In genomic region chr6:25971187-25971811, GRCh38 we compare ENCODE assay signal across 1 cellular context.
TF ChIP-seq lines count a peak whose summit lies in the region.

No MANE protein-coding gene starts in this region.

TF ChIP-seq in K562, 482 proteins besides CTCF, POLR2A, EP300 and RAD21 (continued from another document and continues in another):
- TF ChIP-seq, protein P1, sequence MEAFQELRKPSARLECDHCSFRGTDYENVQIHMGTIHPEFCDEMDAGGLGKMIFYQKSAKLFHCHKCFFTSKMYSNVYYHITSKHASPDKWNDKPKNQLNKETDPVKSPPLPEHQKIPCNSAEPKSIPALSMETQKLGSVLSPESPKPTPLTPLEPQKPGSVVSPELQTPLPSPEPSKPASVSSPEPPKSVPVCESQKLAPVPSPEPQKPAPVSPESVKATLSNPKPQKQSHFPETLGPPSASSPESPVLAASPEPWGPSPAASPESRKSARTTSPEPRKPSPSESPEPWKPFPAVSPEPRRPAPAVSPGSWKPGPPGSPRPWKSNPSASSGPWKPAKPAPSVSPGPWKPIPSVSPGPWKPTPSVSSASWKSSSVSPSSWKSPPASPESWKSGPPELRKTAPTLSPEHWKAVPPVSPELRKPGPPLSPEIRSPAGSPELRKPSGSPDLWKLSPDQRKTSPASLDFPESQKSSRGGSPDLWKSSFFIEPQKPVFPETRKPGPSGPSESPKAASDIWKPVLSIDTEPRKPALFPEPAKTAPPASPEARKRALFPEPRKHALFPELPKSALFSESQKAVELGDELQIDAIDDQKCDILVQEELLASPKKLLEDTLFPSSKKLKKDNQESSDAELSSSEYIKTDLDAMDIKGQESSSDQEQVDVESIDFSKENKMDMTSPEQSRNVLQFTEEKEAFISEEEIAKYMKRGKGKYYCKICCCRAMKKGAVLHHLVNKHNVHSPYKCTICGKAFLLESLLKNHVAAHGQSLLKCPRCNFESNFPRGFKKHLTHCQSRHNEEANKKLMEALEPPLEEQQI (IDR thresholded peaks at IDR 0.05): no peak
- TF ChIP-seq BRCA1 (IDR thresholded peaks at IDR 0.05) (no peak), BRCA1 (CRISPR knock-in tag; IDR thresholded peaks at IDR 0.05) (no peak), ZNF165 (CRISPR knock-in tag; IDR thresholded peaks at IDR 0.05; ENCODE audit: borderline replicate concordance) (no peak), PHF8 (IDR thresholded peaks at IDR 0.05; ENCODE audit: borderline replicate concordance, low read length) (no peak), ZNF551 (CRISPR knock-in tag; IDR thresholded peaks at IDR 0.05) (no peak), MCM2 (IDR thresholded peaks at IDR 0.05; ENCODE audit: low read depth) (no peak), SNRNP70 (optimal IDR thresholded peaks at IDR 0.05; ENCODE audit: low read depth, low read length) (no peak), ERF (CRISPR knock-in tag; IDR thresholded peaks at IDR 0.05) (no peak), MYNN (IDR thresholded peaks at IDR 0.05) (0 out of 2 replicates have a peak, but pooled peaks have one; percentile 35), MYNN (CRISPR knock-in tag; IDR thresholded peaks at IDR 0.05) (no peak), HOXB6 (CRISPR knock-in tag; IDR thresholded peaks at IDR 0.05; ENCODE audit: borderline replicate concordance) (no peak), MCM7 (IDR thresholded peaks at IDR 0.05) (no peak), MXD1 (CRISPR knock-in tag; IDR thresholded peaks at IDR 0.05; ENCODE audit: borderline replicate concordance, poor library complexity, severe bottlenecking) (no peak), ZNF316 (IDR thresholded peaks at IDR 0.05) (peak; percentile 95), MEF2D (tag; conservative IDR thresholded peaks at IDR 0.05; ENCODE audit: low read depth) (0 out of 2 replicates have a peak, but pooled peaks have one; percentile 38), RNF2 (IDR thresholded peaks at IDR 0.05) (peak; percentile 58; the same call in 1 of the 2 replicates), LEF1 (IDR thresholded peaks at IDR 0.05) (peak; percentile 79), ZNF778 (CRISPR knock-in tag; IDR thresholded peaks at IDR 0.05) (no peak), NR1H2 (CRISPR knock-in tag; IDR thresholded peaks at IDR 0.05) (no peak), MEF2A (IDR thresholded peaks at IDR 0.05; ENCODE audit: control insufficient read depth, low read depth, low read length) (no peak), RBM34 (IDR thresholded peaks at IDR 0.05; ENCODE audit: borderline replicate concordance, insufficient read depth, low read length) (no peak), L3MBTL2 (IDR thresholded peaks at IDR 0.05) (no peak), JUN (IDR thresholded peaks at IDR 0.05; ENCODE audit: borderline replicate concordance, low read depth, low read length) (peak; percentile 92), JUN (CRISPR knock-in tag; IDR thresholded peaks at IDR 0.05; ENCODE audit: borderline replicate concordance) (no peak), PCBP1 (IDR thresholded peaks at IDR 0.05; ENCODE audit: low read depth, low read length, poor library complexity, severe bottlenecking) (no peak), MAFF (IDR thresholded peaks at IDR 0.05; ENCODE audit: low read length) (peak; percentile 92), CREB3L1 (IDR thresholded peaks at IDR 0.05; ENCODE audit: borderline replicate concordance, low read depth) (no peak; the same call in 1 of the 2 replicates), NELFE (IDR thresholded peaks at IDR 0.05; ENCODE audit: insufficient read depth, insufficient read length) (no peak), SAP30 (IDR thresholded peaks at IDR 0.05; ENCODE audit: borderline replicate concordance, insufficient read depth, low read depth, low read length, poor library complexity, severe bottlenecking) (no peak), KDM1A (IDR thresholded peaks at IDR 0.05) (peak; percentile 96), BMI1 (IDR thresholded peaks at IDR 0.05; ENCODE audit: low read length) (no peak), HDAC2 (IDR thresholded peaks at IDR 0.05) (peak; percentile 89), ZNF79 (CRISPR knock-in tag; IDR thresholded peaks at IDR 0.05; ENCODE audit: low read depth) (no peak), SIX5 (IDR thresholded peaks at IDR 0.05; ENCODE audit: borderline replicate concordance in 1 of 2, insufficient read depth in 1 of 2, low read depth in 1 of 2, low read length in 2 of 2) (no peak), ESRRB (CRISPR knock-in tag; IDR thresholded peaks at IDR 0.05; ENCODE audit: borderline replicate concordance) (no peak), MYC (IDR thresholded peaks at IDR 0.05; ENCODE audit: low read depth, low read length) (peak; percentile 63; the same call in 1 of the 2 replicates), MYC (CRISPR knock-in tag; IDR thresholded peaks at IDR 0.05; ENCODE audit: borderline replicate concordance, low read depth) (no peak), IRF1 (CRISPR knock-in tag; IDR thresholded peaks at IDR 0.05; ENCODE audit: borderline replicate concordance) (no peak), RFX1 (IDR thresholded peaks at IDR 0.05) (no peak), ZNF174 (CRISPR knock-in tag; IDR thresholded peaks at IDR 0.05) (no peak), FOXO4 (CRISPR knock-in tag; IDR thresholded peaks at IDR 0.05) (no peak), NUFIP1 (IDR thresholded peaks at IDR 0.05; ENCODE audit: partially characterized antibody) (no peak), ZNF146 (CRISPR knock-in tag; IDR thresholded peaks at IDR 0.05; ENCODE audit: unreplicated experiment) (no peak), POLR2AphosphoS5 (IDR thresholded peaks at IDR 0.05; ENCODE audit: control insufficient read depth, insufficient read depth, low read depth, low read length) (0 out of 2 replicates have a peak, but pooled peaks have one; percentile 28), ZNF140 (CRISPR knock-in tag; IDR thresholded peaks at IDR 0.05) (no peak), CCAR2 (IDR thresholded peaks at IDR 0.05; ENCODE audit: low read depth, low read length) (no peak), FOSL1 (tag; conservative IDR thresholded peaks at IDR 0.05) (peak; percentile 97), ZNF444 (CRISPR knock-in tag; IDR thresholded peaks at IDR 0.05) (no peak), ZFP30 (CRISPR knock-in tag; IDR thresholded peaks at IDR 0.05; ENCODE audit: borderline replicate concordance) (no peak), GABPA (tag; conservative IDR thresholded peaks at IDR 0.05; ENCODE audit: low read depth) (peak; percentile 53; the same call in 1 of the 2 replicates)
- TF ChIP-seq, protein P2, sequence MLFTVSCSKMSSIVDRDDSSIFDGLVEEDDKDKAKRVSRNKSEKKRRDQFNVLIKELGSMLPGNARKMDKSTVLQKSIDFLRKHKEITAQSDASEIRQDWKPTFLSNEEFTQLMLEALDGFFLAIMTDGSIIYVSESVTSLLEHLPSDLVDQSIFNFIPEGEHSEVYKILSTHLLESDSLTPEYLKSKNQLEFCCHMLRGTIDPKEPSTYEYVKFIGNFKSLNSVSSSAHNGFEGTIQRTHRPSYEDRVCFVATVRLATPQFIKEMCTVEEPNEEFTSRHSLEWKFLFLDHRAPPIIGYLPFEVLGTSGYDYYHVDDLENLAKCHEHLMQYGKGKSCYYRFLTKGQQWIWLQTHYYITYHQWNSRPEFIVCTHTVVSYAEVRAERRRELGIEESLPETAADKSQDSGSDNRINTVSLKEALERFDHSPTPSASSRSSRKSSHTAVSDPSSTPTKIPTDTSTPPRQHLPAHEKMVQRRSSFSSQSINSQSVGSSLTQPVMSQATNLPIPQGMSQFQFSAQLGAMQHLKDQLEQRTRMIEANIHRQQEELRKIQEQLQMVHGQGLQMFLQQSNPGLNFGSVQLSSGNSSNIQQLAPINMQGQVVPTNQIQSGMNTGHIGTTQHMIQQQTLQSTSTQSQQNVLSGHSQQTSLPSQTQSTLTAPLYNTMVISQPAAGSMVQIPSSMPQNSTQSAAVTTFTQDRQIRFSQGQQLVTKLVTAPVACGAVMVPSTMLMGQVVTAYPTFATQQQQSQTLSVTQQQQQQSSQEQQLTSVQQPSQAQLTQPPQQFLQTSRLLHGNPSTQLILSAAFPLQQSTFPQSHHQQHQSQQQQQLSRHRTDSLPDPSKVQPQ (CRISPR knock-in tag; IDR thresholded peaks at IDR 0.05; ENCODE audit: borderline replicate concordance): no peak
- TF ChIP-seq, protein P3, sequence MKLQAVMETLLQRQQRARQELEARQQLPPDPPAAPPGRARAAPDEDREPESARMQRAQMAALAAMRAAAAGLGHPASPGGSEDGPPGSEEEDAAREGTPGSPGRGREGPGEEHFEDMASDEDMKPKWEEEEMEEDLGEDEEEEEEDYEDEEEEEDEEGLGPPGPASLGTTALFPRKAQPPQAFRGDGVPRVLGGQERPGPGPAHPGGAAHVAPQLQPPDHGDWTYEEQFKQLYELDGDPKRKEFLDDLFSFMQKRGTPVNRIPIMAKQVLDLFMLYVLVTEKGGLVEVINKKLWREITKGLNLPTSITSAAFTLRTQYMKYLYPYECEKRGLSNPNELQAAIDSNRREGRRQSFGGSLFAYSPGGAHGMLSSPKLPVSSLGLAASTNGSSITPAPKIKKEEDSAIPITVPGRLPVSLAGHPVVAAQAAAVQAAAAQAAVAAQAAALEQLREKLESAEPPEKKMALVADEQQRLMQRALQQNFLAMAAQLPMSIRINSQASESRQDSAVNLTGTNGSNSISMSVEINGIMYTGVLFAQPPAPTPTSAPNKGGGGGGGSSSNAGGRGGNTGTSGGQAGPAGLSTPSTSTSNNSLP (IDR thresholded peaks at IDR 0.05; ENCODE audit: borderline replicate concordance, low read depth, low read length): peak; percentile 96; the same call in 1 of the 2 replicates
- TF ChIP-seq, protein P4, sequence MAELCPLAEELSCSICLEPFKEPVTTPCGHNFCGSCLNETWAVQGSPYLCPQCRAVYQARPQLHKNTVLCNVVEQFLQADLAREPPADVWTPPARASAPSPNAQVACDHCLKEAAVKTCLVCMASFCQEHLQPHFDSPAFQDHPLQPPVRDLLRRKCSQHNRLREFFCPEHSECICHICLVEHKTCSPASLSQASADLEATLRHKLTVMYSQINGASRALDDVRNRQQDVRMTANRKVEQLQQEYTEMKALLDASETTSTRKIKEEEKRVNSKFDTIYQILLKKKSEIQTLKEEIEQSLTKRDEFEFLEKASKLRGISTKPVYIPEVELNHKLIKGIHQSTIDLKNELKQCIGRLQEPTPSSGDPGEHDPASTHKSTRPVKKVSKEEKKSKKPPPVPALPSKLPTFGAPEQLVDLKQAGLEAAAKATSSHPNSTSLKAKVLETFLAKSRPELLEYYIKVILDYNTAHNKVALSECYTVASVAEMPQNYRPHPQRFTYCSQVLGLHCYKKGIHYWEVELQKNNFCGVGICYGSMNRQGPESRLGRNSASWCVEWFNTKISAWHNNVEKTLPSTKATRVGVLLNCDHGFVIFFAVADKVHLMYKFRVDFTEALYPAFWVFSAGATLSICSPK (IDR thresholded peaks at IDR 0.05; ENCODE audit: borderline replicate concordance): no peak
- TF ChIP-seq, protein P5, sequence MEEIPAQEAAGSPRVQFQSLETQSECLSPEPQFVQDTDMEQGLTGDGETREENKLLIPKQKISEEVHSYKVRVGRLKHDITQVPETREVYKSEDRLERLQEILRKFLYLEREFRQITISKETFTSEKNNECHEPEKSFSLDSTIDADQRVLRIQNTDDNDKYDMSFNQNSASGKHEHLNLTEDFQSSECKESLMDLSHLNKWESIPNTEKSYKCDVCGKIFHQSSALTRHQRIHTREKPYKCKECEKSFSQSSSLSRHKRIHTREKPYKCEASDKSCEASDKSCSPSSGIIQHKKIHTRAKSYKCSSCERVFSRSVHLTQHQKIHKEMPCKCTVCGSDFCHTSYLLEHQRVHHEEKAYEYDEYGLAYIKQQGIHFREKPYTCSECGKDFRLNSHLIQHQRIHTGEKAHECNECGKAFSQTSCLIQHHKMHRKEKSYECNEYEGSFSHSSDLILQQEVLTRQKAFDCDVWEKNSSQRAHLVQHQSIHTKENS (CRISPR knock-in tag; IDR thresholded peaks at IDR 0.05): no peak
